ENCODE assay signal across 34 cellular contexts in genomic region chr12:44837114-44837800, GRCh38. TPM values are rescaled to one million over a fixed set of nuclear protein-coding genes. Genes with fewer than 3 reads are reported as not detected.
DNase-seq lines count a peak whose midpoint lies in the region; ATAC-seq, FAIRE-seq and TF ChIP-seq lines count a peak whose summit lies in the region.
"Had no signal": no experiment of that assay in that cellular context is flagged by ENCODE, and none has a peak within 500 bp of the region (broad histone marks: within the 10 kb centered on the region; RNA-seq: fewer than 3 reads in every experiment).

No MANE protein-coding gene starts in this region.

- CTCF ChIA-PET in HepG2 (lab: Yijun Ruan, JAX; ENCODE audit: low intra/inter-chr PET ratio, low total read pairs) (no interaction called here), K562 (lab: Yijun Ruan, JAX; ENCODE audit: low intra/inter-chr PET ratio) (no interaction called here)

- no peaks in the 10 kb centered on the region for H3K27me3 ChIP-seq in HepG2 (ENCODE audit: control insufficient read depth in 1 of 2, insufficient read depth in 2 of 2, low read length in 2 of 2)
- H3K27me3 ChIP-seq in right lobe of liver, result no peaks in the 10 kb centered on the region
- H3K27me3 ChIP-seq in K562 (ENCODE audit: control insufficient read depth in 2 of 2, insufficient read depth in 2 of 2, low read length in 2 of 2), result no peaks in the 10 kb centered on the region
- H3K27me3 ChIP-seq: gastroesophageal sphincter, hepatocyte, pancreas, suprapubic skin had no signal

- H2AFZ ChIP-seq in HepG2 (ENCODE audit: low read length) (no peak overlapping the region), K562 (ENCODE audit: low read depth, low read length) (no peak overlapping the region)
- H2AFZ ChIP-seq: hepatocyte had no signal

- no peaks in the 10 kb centered on the region for H3K9me1 ChIP-seq in K562 (ENCODE audit: control insufficient read depth, insufficient read depth, low read length)

- no peak overlapping the region for H3K27ac ChIP-seq in HepG2 (ENCODE audit: extremely low read length, insufficient read depth, low read length)
- no peak overlapping the region for H3K27ac ChIP-seq in right lobe of liver
- no peak overlapping the region for H3K27ac ChIP-seq in K562 (ENCODE audit: extremely low read depth, low read depth, low read length)
- H3K27ac ChIP-seq: gastroesophageal sphincter, hepatocyte, pancreas, RWPE1, VCaP had no signal

- no peaks in the 10 kb centered on the region for H3K9me3 Mint-ChIP-seq in endothelial cell (ENCODE audit: unreplicated experiment)
- H3K9me3 Mint-ChIP-seq in stimulated activated naive B cell treated with anti-CD40 and anti-IgM and Interleukin-4, amounts not matched to agents 10 μg/mL and 1 μg/mL and 100 μg/mL, for 72 hours, result no peaks in the 10 kb centered on the region
- H3K9me3 Mint-ChIP-seq: activated CD4-positive, alpha-beta T cell treated with anti-CD3 and anti-CD28 coated beads, Interleukin-2, amount 10 ng/mL, durations not matched to agents 7 days and 5 days; neural crest cell had no signal

- DNase-seq in HepG2 (ENCODE audit: low spot score), result no peak
- DNase-seq in right lobe of liver, result no peak
- DNase-seq in T-helper 17 cell, result no peak
- no peak for DNase-seq in K562 (ENCODE audit: extremely low read depth in 1 of 4, low spot score in 3 of 4)
- no peak for DNase-seq in endothelial cell (ENCODE audit: low spot score)
- no peak for DNase-seq in stimulated activated naive B cell treated with anti-CD40 and anti-IgM and Interleukin-4, amounts not matched to agents 10 μg/mL and 1 μg/mL and 100 μg/mL, for 72 hours
- DNase-seq in mesenteric fat pad (ENCODE audit: low spot score), result no peak
- DNase-seq: activated CD4-positive, alpha-beta T cell treated with anti-CD3 and anti-CD28 coated beads, Interleukin-2, amount 10 ng/mL, durations not matched to agents 7 days and 5 days; activated gamma-delta T cell; CD4-positive, CD25-positive, alpha-beta regulatory T cell; cortex of kidney; DMS 273 treated with DMSO at 0.1 percent for 48 hours; EL; KBM-7; left cardiac atrium; NCI-H1105; NCI-H2029 treated with DMSO at 0.1 percent for 48 hours; NCI-H345; pancreas; retina; stimulated activated CD4-positive, alpha-beta T cell treated with anti-CD3 and anti-CD28 coated beads, Interleukin-2, amount 100 ng/mL, for 24 hours had no signal

- TF ChIP-seq EP300 in HepG2 (IDR thresholded peaks at IDR 0.05; ENCODE audit: low read depth in 2 of 2, low read length in 2 of 2) (no peak), HepG2 (CRISPR knock-in tag; IDR thresholded peaks at IDR 0.05; ENCODE audit: borderline replicate concordance) (no peak), K562 (IDR thresholded peaks at IDR 0.05; ENCODE audit: low read length) (no peak)

- in situ Hi-C loops in HepG2 (cut with HindIII; ENCODE audit: extremely low pct_ligation_motif_present, low pct_unique_long_range_greater_than_20kb), result no loop called here
- in situ Hi-C loops in K562 (cut with MboI), result no loop called here

- no peaks in the 10 kb centered on the region for H3K27me3 Mint-ChIP-seq in T-helper 17 cell
- no peaks in the 10 kb centered on the region for H3K27me3 Mint-ChIP-seq in endothelial cell (ENCODE audit: unreplicated experiment)
- H3K27me3 Mint-ChIP-seq in stimulated activated naive B cell treated with anti-CD40 and anti-IgM and Interleukin-4, amounts not matched to agents 10 μg/mL and 1 μg/mL and 100 μg/mL, for 72 hours, result no peaks in the 10 kb centered on the region
- H3K27me3 Mint-ChIP-seq: activated CD4-positive, alpha-beta T cell treated with anti-CD3 and anti-CD28 coated beads, Interleukin-2, amount 10 ng/mL, durations not matched to agents 7 days and 5 days had no signal

- H3K4me1 Mint-ChIP-seq in T-helper 17 cell (peaks cover 43% of the 10 kb centered on the region), endothelial cell (ENCODE audit: unreplicated experiment) (no peaks in the 10 kb centered on the region)
- no peaks in the 10 kb centered on the region for H3K4me1 Mint-ChIP-seq in stimulated activated naive B cell treated with anti-CD40 and anti-IgM and Interleukin-4, amounts not matched to agents 10 μg/mL and 1 μg/mL and 100 μg/mL, for 72 hours

- POLR2A ChIA-PET in HepG2 (lab: Yijun Ruan, JAX), result no interaction called here
- POLR2A ChIA-PET in K562 (lab: Yijun Ruan, JAX), result no interaction called here

- ATAC-seq in HepG2, result no peak
- no peak for ATAC-seq in right lobe of liver
- ATAC-seq in T-helper 17 cell, result peak; percentile 32
- no peak for ATAC-seq in K562
- no peak for ATAC-seq in stimulated activated naive B cell treated with anti-CD40 and anti-IgM and Interleukin-4, amounts not matched to agents 10 μg/mL and 1 μg/mL and 100 μg/mL, for 72 hours (replicated peaks)
- ATAC-seq: gastroesophageal sphincter, left cardiac atrium, pancreas had no signal

- H3K27ac Mint-ChIP-seq in T-helper 17 cell (peak overlapping the region; percentile 95), endothelial cell (ENCODE audit: unreplicated experiment) (no peak overlapping the region)
- H3K27ac Mint-ChIP-seq in stimulated activated naive B cell treated with anti-CD40 and anti-IgM and Interleukin-4, amounts not matched to agents 10 μg/mL and 1 μg/mL and 100 μg/mL, for 72 hours, result no peak overlapping the region
- H3K27ac Mint-ChIP-seq: CD4-positive, CD25-positive, alpha-beta regulatory T cell had no signal

- BruUV-seq in HepG2 (replicated peaks; lab: Mats Ljungman, UMichigan) (no TSS peak), K562 (replicated peaks; lab: Mats Ljungman, UMichigan) (no TSS peak)

- no peak for TF ChIP-seq POLR2A in HepG2 (IDR thresholded peaks at IDR 0.05; ENCODE audit: insufficient read depth in 1 of 2, low read depth in 2 of 2, low read length in 2 of 2)
- TF ChIP-seq POLR2A in right lobe of liver (IDR thresholded peaks at IDR 0.05), result no peak
- no peak for TF ChIP-seq POLR2A in K562 (conservative IDR thresholded peaks at IDR 0.05)

- no peak overlapping the region for H3K4me2 ChIP-seq in HepG2 (ENCODE audit: low read depth, low read length)
- H3K4me2 ChIP-seq in K562 (ENCODE audit: insufficient read depth, low read length), result no peak overlapping the region
- H3K4me2 ChIP-seq: hepatocyte, smooth muscle cell had no signal

- WGBS in HepG2 (ENCODE audit: low lambda C conversion rate), result 14% methylated on average over 5 of the region's 5 CpGs
- 36% methylated on average over 3 of the region's 5 CpGs for WGBS in right lobe of liver (ENCODE audit: insufficient coverage, low coverage, low lambda C conversion rate, missing lambda C conversion rate)
- WGBS in K562 (ENCODE audit: insufficient coverage, low coverage, missing lambda C conversion rate), result 1% methylated on average over 5 of the region's 5 CpGs

- H3K4me3 ChIP-seq in HepG2 (replicated peaks in 1 of 3; ENCODE audit: insufficient read depth in 1 of 3, low read depth in 2 of 3, low read length in 3 of 3) (no peak overlapping the region), right lobe of liver (no peak overlapping the region), K562 (no peak overlapping the region)
- H3K4me3 ChIP-seq: gastroesophageal sphincter, hepatocyte, pancreas, smooth muscle cell, suprapubic skin had no signal

- H3K36me3 Mint-ChIP-seq in T-helper 17 cell (ENCODE audit: low read depth) (no peaks in the 10 kb centered on the region), endothelial cell (ENCODE audit: low read depth, unreplicated experiment) (no peaks in the 10 kb centered on the region)
- no peaks in the 10 kb centered on the region for H3K36me3 Mint-ChIP-seq in stimulated activated naive B cell treated with anti-CD40 and anti-IgM and Interleukin-4, amounts not matched to agents 10 μg/mL and 1 μg/mL and 100 μg/mL, for 72 hours
- H3K36me3 Mint-ChIP-seq: CD4-positive, CD25-positive, alpha-beta regulatory T cell had no signal

- peak overlapping the region; percentile 61 for H3K4me3 Mint-ChIP-seq in T-helper 17 cell
- no peak overlapping the region for H3K4me3 Mint-ChIP-seq in endothelial cell (ENCODE audit: unreplicated experiment)
- H3K4me3 Mint-ChIP-seq in stimulated activated naive B cell treated with anti-CD40 and anti-IgM and Interleukin-4, amounts not matched to agents 10 μg/mL and 1 μg/mL and 100 μg/mL, for 72 hours, result no peak overlapping the region
- H3K4me3 Mint-ChIP-seq: activated CD4-positive, alpha-beta T cell treated with anti-CD3 and anti-CD28 coated beads, Interleukin-2, amount 10 ng/mL, durations not matched to agents 7 days and 5 days; CD4-positive, CD25-positive, alpha-beta regulatory T cell; neural crest cell had no signal

- no peak overlapping the region for H3K9ac ChIP-seq in HepG2 (ENCODE audit: insufficient read depth, low read depth, low read length)
- H3K9ac ChIP-seq in K562 (ENCODE audit: insufficient read depth in 1 of 2, low read depth in 2 of 2, low read length in 2 of 2), result no peak overlapping the region

- H3K9me3 ChIP-seq in HepG2 (ENCODE audit: low read length), result no peaks in the 10 kb centered on the region
- no peaks in the 10 kb centered on the region for H3K9me3 ChIP-seq in right lobe of liver
- no peaks in the 10 kb centered on the region for H3K9me3 ChIP-seq in T-helper 17 cell (ENCODE audit: control insufficient read depth, low read length, poor library complexity, severe bottlenecking)
- no peaks in the 10 kb centered on the region for H3K9me3 ChIP-seq in K562 (replicated peaks; ENCODE audit: control insufficient read depth, insufficient read depth, low read depth, low read length)
- H3K9me3 ChIP-seq: gastroesophageal sphincter, pancreas, suprapubic skin had no signal

- H3K36me3 ChIP-seq in HepG2 (replicated peaks in 1 of 2; ENCODE audit: control insufficient read depth in 1 of 2, insufficient read depth in 2 of 2, low read length in 2 of 2) (no peaks in the 10 kb centered on the region), right lobe of liver (no peaks in the 10 kb centered on the region), K562 (ENCODE audit: control insufficient read depth, insufficient read depth, low read length) (no peaks in the 10 kb centered on the region)
- H3K36me3 ChIP-seq: gastroesophageal sphincter, pancreas, suprapubic skin had no signal

- no peaks in the 10 kb centered on the region for H3K4me1 ChIP-seq in HepG2 (ENCODE audit: insufficient read depth, low read length)
- H3K4me1 ChIP-seq in right lobe of liver, result no peaks in the 10 kb centered on the region
- no peaks in the 10 kb centered on the region for H3K4me1 ChIP-seq in K562 (replicated peaks in 1 of 2; ENCODE audit: control insufficient read depth in 2 of 2, insufficient read depth in 2 of 2, low read length in 2 of 2)
- H3K4me1 ChIP-seq: gastroesophageal sphincter had no signal

- intact Hi-C loops in HepG2 (cut with micrococcal nuclease; ENCODE audit: unreplicated experiment) (no loop called here), right lobe of liver (cut with DNase I) (no loop called here), K562 (cut with micrococcal nuclease) (no loop called here)

- TF ChIP-seq RAD21 in HepG2 (CRISPR knock-in tag; IDR thresholded peaks at IDR 0.05), result no peak
- TF ChIP-seq RAD21 in K562 (CRISPR knock-in tag; conservative IDR thresholded peaks at IDR 0.05 in 1 of 2, IDR thresholded peaks at IDR 0.05 in 1 of 2), result no peak

- H4K20me1 ChIP-seq in HepG2 (ENCODE audit: insufficient read depth, low read length), result no peaks in the 10 kb centered on the region
- no peaks in the 10 kb centered on the region for H4K20me1 ChIP-seq in K562 (replicated peaks; ENCODE audit: control insufficient read depth, insufficient read depth, low read length)

- no peak for FAIRE-seq in HepG2 (lab: Jason Lieb, UNC)
- FAIRE-seq in K562 (lab: Jason Lieb, UNC), result no peak
- FAIRE-seq: astrocyte, endometrium, GM12891, pancreas had no signal

- TF ChIP-seq CTCF in HepG2 (CRISPR knock-in tag; IDR thresholded peaks at IDR 0.05) (no peak), right lobe of liver (IDR thresholded peaks at IDR 0.05) (no peak), K562 (IDR thresholded peaks at IDR 0.05 in 2 of 3, conservative IDR thresholded peaks at IDR 0.05 in 1 of 3; ENCODE audit: insufficient read depth in 2 of 3, low read depth in 1 of 3, low read length in 3 of 3) (no peak), endothelial cell (IDR thresholded peaks at IDR 0.05; ENCODE audit: unreplicated experiment) (no peak)

- H3K79me2 ChIP-seq in HepG2 (ENCODE audit: insufficient read depth, low read length), result no peaks in the 10 kb centered on the region
- H3K79me2 ChIP-seq in K562 (ENCODE audit: control insufficient read depth, insufficient read depth, low read length), result no peaks in the 10 kb centered on the region
- H3K79me2 ChIP-seq: hepatocyte had no signal

RNA-seq across cellular contexts. Expression of gene NELL2, which starts 38.9 kb away (rescaled TPM):
- total RNA-seq in HepG2 (2016; rRNA removed; fragmentation: Illumina TruSeq; extraction: Trizol) (0.11 TPM in 1 of 2 replicates, not detected in the other), right lobe of liver (under 1 TPM in 3 of 6 experiments, not detected in 3; 0.15 to 0.43 (median 0.43) TPM), T-helper 17 cell (100 to 1,000 TPM in 1 of 2 donors, 10 to 100 TPM in 1; 62.5 to 110 TPM), K562 (2014; rRNA removed) (0.20 and 0.36 TPM in 2 replicates), K562 (2014; rRNA removed; fragmentation: Illumina TruSeq; extraction: Trizol) (0.58 and 0.80 TPM in 2 replicates), K562 (2015; rRNA removed; fragmentation: Illumina TruSeq; extraction: Trizol) (0.30 and 1.1 TPM in 2 replicates), K562 (2021) (0.47 and 0.53 TPM in 2 replicates), endothelial cell (ENCODE audit: unreplicated experiment) (1.7 TPM), mesenteric fat pad (0.71 TPM)
- not detected in 2 replicates for total RNA-seq in HepG2 (2016; cell fraction: cytosol; rRNA removed; fragmentation: Illumina TruSeq; extraction: Trizol; ENCODE audit: low read depth)
- total RNA-seq in HepG2 (2016; cell fraction: insoluble cytoplasmic fraction; rRNA removed; fragmentation: Illumina TruSeq; extraction: Trizol), result not detected in 2 replicates
- not detected in 2 replicates for total RNA-seq in HepG2 (2016; cell fraction: membrane; rRNA removed; fragmentation: Illumina TruSeq; extraction: Trizol)
- total RNA-seq in HepG2 (2016; cell fraction: nucleus; rRNA removed; fragmentation: Illumina TruSeq; extraction: Trizol), result not detected in 2 replicates
- polyA plus RNA-seq in HepG2 (2011; rRNA removed) (not detected in 2 replicates), K562 (2011; rRNA removed) (0.27 and 0.82 TPM in 2 replicates), K562 (2014; fragmentation: Illumina TruSeq; extraction: Trizol) (0.19 and 0.71 TPM in 2 replicates), K562 (2014; fragmentation: Nextera tagmentation; extraction: Ambion mirVana) (under 1 TPM; 0.32 to 0.38 TPM), K562 (2014; rRNA removed) (0.45 and 1.6 TPM in 2 replicates)
- not detected in 2 replicates for polyA plus RNA-seq in HepG2 (2011; cell fraction: cytosol; rRNA removed)
- polyA plus RNA-seq in HepG2 (2011; cell fraction: nucleus; rRNA removed), result not detected in 2 replicates
- not detected in 2 replicates for polyA plus RNA-seq in HepG2 (2012)
- polyA plus RNA-seq in HepG2 (2016; cell fraction: cytosol; fragmentation: Illumina TruSeq; extraction: Trizol; ENCODE audit: low read depth), result not detected in 2 replicates
- polyA plus RNA-seq in HepG2 (2016; cell fraction: insoluble cytoplasmic fraction; fragmentation: Illumina TruSeq; extraction: Trizol; ENCODE audit: low read depth), result not detected in 2 replicates
- not detected in 2 replicates for polyA plus RNA-seq in HepG2 (2016; cell fraction: membrane; fragmentation: Illumina TruSeq; extraction: Trizol; ENCODE audit: low read depth)
- polyA plus RNA-seq in HepG2 (2016; cell fraction: nucleus; fragmentation: Illumina TruSeq; extraction: Trizol; ENCODE audit: insufficient read depth, low read depth), result not detected in 2 replicates
- polyA minus RNA-seq in HepG2 (2011; rRNA and poly(A)+ RNA removed; ENCODE audit: low replicate concordance), result 0.77 TPM in 1 of 2 replicates, not detected in the other
- not detected in 2 replicates for polyA minus RNA-seq in HepG2 (2011; cell fraction: cytosol; rRNA and poly(A)+ RNA removed)
- not detected in 2 replicates for polyA minus RNA-seq in HepG2 (2011; cell fraction: nucleus; rRNA and poly(A)+ RNA removed)
- total RNA-seq in K562 (2011; cell fraction: chromatin; rRNA removed; ENCODE audit: low replicate concordance), result 3.8 and 4.3 TPM in 2 replicates
- total RNA-seq in K562 (2011; cell fraction: nucleolus; rRNA removed), result 0.66 and 2.7 TPM in 2 replicates
- 2.1 and 3.7 TPM in 2 replicates for total RNA-seq in K562 (2011; cell fraction: nucleoplasm; rRNA removed)
- 0.07 and 0.44 TPM in 2 replicates for polyA plus RNA-seq in K562 (2011; cell fraction: cytosol; rRNA removed)
- 0.84 TPM in 1 of 2 replicates, not detected in the other for polyA plus RNA-seq in K562 (2011; cell fraction: nucleus; rRNA removed)
- 0.42 and 1.6 TPM in 2 replicates for polyA plus RNA-seq in K562 (2012)
- 0.48 and 1.1 TPM in 2 replicates for polyA minus RNA-seq in K562 (2011; rRNA and poly(A)+ RNA removed)
- not detected in 2 replicates for polyA minus RNA-seq in K562 (2011; cell fraction: cytosol; rRNA and poly(A)+ RNA removed)
- polyA minus RNA-seq in K562 (2011; cell fraction: nucleus; rRNA and poly(A)+ RNA removed), result 0.81 TPM in 1 of 2 replicates, not detected in the other
- total RNA-seq: lung microvascular endothelial cell, MCF 10A had no signal
- polyA plus RNA-seq: fibroblast of lung, smooth muscle cell had no signal

Comparison
In these comparisons a context has a peak if more than half of its experiments do, and no peak if none do; other contexts are left out.
1. RNA of gene NELL2, which starts 38.9 kb away (total RNA-seq): 62.5 to 110 TPM in T-helper 17 cell; 1.7 TPM in endothelial cell (single experiment), 0.71 TPM in mesenteric fat pad (single experiment), 0.20 to 4.3 TPM in K562, 0.15 to 0.43 TPM in right lobe of liver and 0.11 TPM in HepG2; every median in the first group is over 10 times any median in the second.
2. Of the 241 proteins assayed by ChIP-seq in both HepG2 and K562: peak only in HepG2: RAD51; only in K562: TFE3; in both: none; in neither: 238; mixed calls (peak in some experiments, not most) for 1.